ENCODE assay signal across 11 cellular contexts in the genomic region with DNA sequence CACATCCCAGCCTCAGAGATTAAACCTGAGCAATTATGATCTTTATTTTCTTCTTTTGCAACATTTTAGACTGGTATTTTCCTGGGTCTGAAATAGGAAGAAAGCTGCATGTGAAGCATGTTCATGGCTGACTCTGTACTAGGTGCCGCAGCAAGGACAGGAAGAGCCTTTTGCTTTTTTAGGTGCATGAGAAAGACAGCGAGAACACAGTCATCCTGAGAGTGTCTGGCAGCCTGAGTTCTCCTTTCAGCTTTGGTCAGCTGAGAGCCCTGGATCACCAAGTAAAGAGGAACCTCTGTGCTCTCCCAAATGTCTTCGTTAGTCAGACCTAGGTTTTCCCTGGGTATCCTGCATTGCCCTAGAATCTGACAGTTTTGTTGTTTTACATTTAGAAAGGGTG. TPM values are rescaled to one million over a fixed set of nuclear protein-coding genes. Genes with fewer than 3 reads are reported as not detected.
DNase-seq lines count a peak whose midpoint lies in the region; ATAC-seq, FAIRE-seq and TF ChIP-seq lines count a peak whose summit lies in the region.
"Had no signal": no experiment of that assay in that cellular context is flagged by ENCODE, and none has a peak within 500 bp of the region (broad histone marks: within the 10 kb centered on the region; RNA-seq: fewer than 3 reads in every experiment).

No MANE protein-coding gene starts in this region.

- H3K9me3 Mint-ChIP-seq in activated B cell treated with CpG ODN at 0.5 μM for 24 hours, result no peaks in the 10 kb centered on the region
- H3K9me3 Mint-ChIP-seq: brain had no signal

- H3K27ac Mint-ChIP-seq in activated B cell treated with CpG ODN at 0.5 μM for 24 hours, result peak overlapping the region; percentile 6

- no peaks in the 10 kb centered on the region for H3F3A ChIP-seq in GM23248 (ENCODE audit: insufficient read depth)

- no peak overlapping the region for H3K4me2 ChIP-seq in GM23248 (ENCODE audit: unreplicated experiment)

- no peaks in the 10 kb centered on the region; the same call in 1 of the 2 replicates for H3K27me3 ChIP-seq in GM23248 (replicated peaks; ENCODE audit: insufficient read depth)
- H3K27me3 ChIP-seq: heart right ventricle had no signal

- CTCF ChIA-PET in activated B cell treated with CpG ODN at 0.5 μM for 24 hours (lab: Charles Lee), result interaction anchor here (0.8 kb wide), 1 partner anchor 66 kb away, joined by 3 read pairs; no protein-coding TSS in a partner anchor

- peaks cover 8% of the 10 kb centered on the region for H3K4me1 Mint-ChIP-seq in activated B cell treated with CpG ODN at 0.5 μM for 24 hours

- in situ Hi-C loops in GM23248 (cut with MboI), result no loop called here

- 86 to 91% methylated on average over 3 of the region's 3 CpGs for WGBS in GM23248 (ENCODE audit: low coverage in 1 of 2, low lambda C conversion rate in 2 of 2, missing lambda C conversion rate in 2 of 2), 2 experiments

- H3K36me3 ChIP-seq in GM23248 (ENCODE audit: low read depth), result no peaks in the 10 kb centered on the region
- H3K36me3 ChIP-seq: heart right ventricle, neutrophil had no signal

- no peaks in the 10 kb centered on the region for H3K4me1 ChIP-seq in GM23248 (ENCODE audit: insufficient read depth)

- no peaks in the 10 kb centered on the region for H3K9me3 ChIP-seq in GM23248 (ENCODE audit: low read depth)
- H3K9me3 ChIP-seq: heart right ventricle, neutrophil had no signal

- peak; percentile 99 for FAIRE-seq in GM18507 (lab: Jason Lieb, UNC)

- POLR2A ChIA-PET in activated B cell treated with CpG ODN at 0.5 μM for 24 hours (lab: Charles Lee), result interaction anchor here (0.7 kb wide), 1 partner anchor 57 kb away, joined by 3 read pairs; the partner anchor contains the start of gene CYP4V2

- no peaks in the 10 kb centered on the region for H3K9me2 ChIP-seq in GM23248 (ENCODE audit: insufficient read depth)

- no peaks in the 10 kb centered on the region for H4K20me1 ChIP-seq in GM23248 (ENCODE audit: insufficient read depth)

- no peak overlapping the region for H2AFZ ChIP-seq in GM23248

- no peak overlapping the region for H3K27ac ChIP-seq in GM23248
- H3K27ac ChIP-seq: heart right ventricle, neutrophil had no signal

- no peak overlapping the region for H3K4me3 ChIP-seq in GM23248
- H3K4me3 ChIP-seq: heart right ventricle had no signal

- no peak for TF ChIP-seq CTCF in activated B cell treated with CpG ODN at 0.5 μM for 24 hours (IDR thresholded peaks at IDR 0.05)

- peak overlapping the region; percentile 4 for H3K4me3 Mint-ChIP-seq in activated B cell treated with CpG ODN at 0.5 μM for 24 hours
- H3K4me3 Mint-ChIP-seq: brain had no signal

- no peaks in the 10 kb centered on the region for H3K79me2 ChIP-seq in GM23248 (ENCODE audit: insufficient read depth)

- intact Hi-C loops in activated B cell treated with CpG ODN at 0.5 μM for 24 hours (cut with micrococcal nuclease), result no loop called here

- H3K9ac ChIP-seq in GM23248, result no peak overlapping the region

- H3K27me3 Mint-ChIP-seq in activated B cell treated with CpG ODN at 0.5 μM for 24 hours, result peaks cover 2% of the 10 kb centered on the region

- no peaks in the 10 kb centered on the region for H3K36me3 Mint-ChIP-seq in activated B cell treated with CpG ODN at 0.5 μM for 24 hours (ENCODE audit: low read depth)
- H3K36me3 Mint-ChIP-seq: brain had no signal

- ATAC-seq in GM19467 (IDR thresholded peaks at IDR 0.05; ENCODE audit: unreplicated experiment) (peak; percentile 98), HG03095 (IDR thresholded peaks at IDR 0.05; ENCODE audit: unreplicated experiment) (peak; percentile 99), activated B cell treated with CpG ODN at 0.5 μM for 24 hours (ENCODE audit: low read depth) (peak; percentile 92)

- DNase-seq in GM18507 (ENCODE audit: extremely low spot score, insufficient read length, low read depth) (peak; percentile 46), activated B cell treated with CpG ODN at 0.5 μM for 24 hours (no peak), mesenteric fat pad (ENCODE audit: low spot score) (no peak), GM23248 (no peak), COLO668 (lab: John Stamatoyannopoulos, UW; ENCODE audit: unreplicated experiment) (no peak), SK-N-DZ (ENCODE audit: low spot score) (no peak)
- DNase-seq: heart right ventricle had no signal

RNA-seq across cellular contexts. Expression of gene FAM149A, which starts 29.8 kb away (rescaled TPM):
- total RNA-seq in activated B cell treated with CpG ODN at 0.5 μM for 24 hours (not detected in 2 replicates), mesenteric fat pad (10.1 TPM)
- total RNA-seq in GM23248 (2014; rRNA removed; shearing (Covaris generic)), result 0.13 and 3.4 TPM in 2 replicates
- 0.94 and 1.2 TPM in 2 replicates for polyA plus RNA-seq in GM23248 (2016; fragmentation: Nextera tagmentation; extraction: Ambion mirVana)
- 0.13 and 0.96 TPM in 2 replicates for polyA plus RNA-seq in SK-N-DZ (2014; cell fraction: cytosol; rRNA removed)
- 0.40 and 1.1 TPM in 2 replicates for polyA plus RNA-seq in SK-N-DZ (2014; cell fraction: nucleus; rRNA removed)

RNA-seq across cellular contexts. Expression of gene CYP4V2, which starts 57.1 kb away (rescaled TPM):
- total RNA-seq in activated B cell treated with CpG ODN at 0.5 μM for 24 hours (7.7 and 9.5 TPM in 2 replicates), mesenteric fat pad (18.7 TPM)
- 15.9 and 16.3 TPM in 2 replicates for total RNA-seq in GM23248 (2014; rRNA removed; shearing (Covaris generic))
- 10.5 and 11.0 TPM in 2 replicates for polyA plus RNA-seq in GM23248 (2016; fragmentation: Nextera tagmentation; extraction: Ambion mirVana)
- polyA plus RNA-seq in SK-N-DZ (2014; cell fraction: cytosol; rRNA removed), result 1.1 and 1.5 TPM in 2 replicates
- 1.3 and 1.7 TPM in 2 replicates for polyA plus RNA-seq in SK-N-DZ (2014; cell fraction: nucleus; rRNA removed)
